In the genomic region with DNA sequence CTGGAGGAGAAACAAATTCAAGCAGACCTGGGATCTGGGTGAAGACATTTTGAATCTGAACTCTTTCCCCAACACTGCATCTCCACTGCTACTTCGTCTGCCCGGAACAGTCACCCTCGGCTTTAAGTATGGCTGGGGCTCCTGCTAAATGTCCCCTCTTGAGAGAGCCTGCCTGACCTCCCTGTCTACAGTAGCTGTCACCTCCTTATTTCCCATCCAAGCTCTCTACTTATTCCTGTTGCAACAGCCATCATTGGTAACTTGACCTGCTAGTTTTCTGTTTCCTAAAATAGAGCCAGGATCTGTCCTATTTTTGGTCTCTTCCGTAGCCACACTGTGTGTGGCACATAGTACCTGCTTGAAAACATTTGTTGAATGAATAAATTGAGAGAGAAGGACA, we compare ENCODE assay signal across 18 cellular contexts. TPM values are rescaled to one million over a fixed set of nuclear protein-coding genes. Genes with fewer than 3 reads are reported as not detected.
DNase-seq lines count a peak whose midpoint lies in the region; ATAC-seq and TF ChIP-seq lines count a peak whose summit lies in the region.
"Had no signal": no experiment of that assay in that cellular context is flagged by ENCODE, and none has a peak within 500 bp of the region (broad histone marks: within the 10 kb centered on the region; RNA-seq: fewer than 3 reads in every experiment).

No MANE protein-coding gene starts in this region.

- no peak overlapping the region for H3K4me3 ChIP-seq in AG04450 (ENCODE audit: low read depth, low read length)

- peak; percentile 36 for ATAC-seq in Right ventricle myocardium superior (ENCODE audit: poor library complexity)
- peak; percentile 29 for ATAC-seq in left ventricle myocardium superior
- ATAC-seq in HG02763 (IDR thresholded peaks at IDR 0.05; ENCODE audit: unreplicated experiment): no peak
- ATAC-seq: CD8-positive, alpha-beta T cell; HepG2 had no signal

- H3K4me3 Mint-ChIP-seq in nephron (no peak overlapping the region), osteocyte (ENCODE audit: unreplicated experiment) (no peak overlapping the region)
- H3K4me3 Mint-ChIP-seq: CD8-positive, alpha-beta T cell had no signal

- intact Hi-C loops in Right ventricle myocardium superior (cut with DNase I): no loop called here
- intact Hi-C loops in left ventricle myocardium superior (cut with micrococcal nuclease): no loop called here

- peaks cover 36% of the 10 kb centered on the region for H3K27me3 ChIP-seq in AG04450 (ENCODE audit: control insufficient read depth, insufficient read depth, low read length)
- H3K27me3 ChIP-seq: BE2C had no signal

- H3K27ac Mint-ChIP-seq in nephron (peak overlapping the region in 2 of 3 experiments; percentile 53 to 90), osteocyte (ENCODE audit: unreplicated experiment) (no peak overlapping the region)
- H3K27ac Mint-ChIP-seq: CD8-positive, alpha-beta T cell had no signal

- POLR2A ChIA-PET in AG04450 (lab: Yijun Ruan, JAX): no interaction called here

- H3K27me3 Mint-ChIP-seq in nephron (ENCODE audit: low read depth) (no peaks in the 10 kb centered on the region), osteocyte (ENCODE audit: unreplicated experiment) (peaks cover 28% of the 10 kb centered on the region)

- H3K4me1 Mint-ChIP-seq in nephron: peaks cover 32% of the 10 kb centered on the region
- H3K4me1 Mint-ChIP-seq in osteocyte (ENCODE audit: unreplicated experiment): peaks cover 2% of the 10 kb centered on the region

- H3K36me3 Mint-ChIP-seq in nephron (ENCODE audit: low read depth) (no peaks in the 10 kb centered on the region), osteocyte (ENCODE audit: unreplicated experiment) (no peaks in the 10 kb centered on the region)
- H3K36me3 Mint-ChIP-seq: CD8-positive, alpha-beta T cell had no signal

- H3K9me3 ChIP-seq in AG04450 (ENCODE audit: control insufficient read depth, insufficient read depth, low read length): no peaks in the 10 kb centered on the region; the same call in 1 of the 2 replicates
- H3K9me3 ChIP-seq: BE2C had no signal

- TF ChIP-seq CTCF in AG04450 (IDR thresholded peaks at IDR 0.05; ENCODE audit: low read depth, low read length): no peak
- TF ChIP-seq CTCF in nephron (IDR thresholded peaks at IDR 0.05; ENCODE audit: unreplicated experiment in 3 of 3): no peak
- TF ChIP-seq CTCF in osteocyte (IDR thresholded peaks at IDR 0.05): no peak

- H3K9me3 Mint-ChIP-seq in nephron: peaks cover 4% of the 10 kb centered on the region
- H3K9me3 Mint-ChIP-seq in osteocyte (ENCODE audit: unreplicated experiment): peaks cover 3% of the 10 kb centered on the region

- H3K27ac ChIP-seq in AG04450 (ENCODE audit: low read depth, low read length): peak overlapping the region; percentile 31
- H3K27ac ChIP-seq: C4-2B had no signal

- no peak for DNase-seq in AG04450 (ENCODE audit: low read depth, low spot score)
- DNase-seq in Right ventricle myocardium superior: no peak
- DNase-seq in left ventricle myocardium superior: no peak
- no peak for DNase-seq in AML-193 (lab: John Stamatoyannopoulos, UW)
- no peak for DNase-seq in osteocyte (ENCODE audit: extremely low spot score, unreplicated experiment)
- DNase-seq in kidney tubule cell (ENCODE audit: low spot score): no peak
- DNase-seq: 8988T; CD8-positive, alpha-beta T cell; COR-L47; DMS79 treated with DMSO at 0.1 percent for 48 hours; EL; GOT3; H9 had no signal

- CTCF ChIA-PET in AG04450 (lab: Charles Lee): no interaction called here

RNA-seq across cellular contexts. Expression of gene TSPAN18, which starts 26.8 kb away (rescaled TPM):
- 0.98 and 1.2 TPM in 2 replicates for polyA plus RNA-seq in AG04450 (2011; rRNA removed)
- 0.87 TPM in 2 replicates for polyA minus RNA-seq in AG04450 (2011; rRNA and poly(A)+ RNA removed)
- 99.7 TPM for total RNA-seq in Right ventricle myocardium superior
- total RNA-seq in left ventricle myocardium superior: 94.6 TPM
- 13.4 and 14.2 TPM in 2 replicates for total RNA-seq in osteocyte
- total RNA-seq: HepG2 had no signal
- polyA plus RNA-seq: HepG2 had no signal
